8 cellular contexts compared by ENCODE assay signal in the genomic region with DNA sequence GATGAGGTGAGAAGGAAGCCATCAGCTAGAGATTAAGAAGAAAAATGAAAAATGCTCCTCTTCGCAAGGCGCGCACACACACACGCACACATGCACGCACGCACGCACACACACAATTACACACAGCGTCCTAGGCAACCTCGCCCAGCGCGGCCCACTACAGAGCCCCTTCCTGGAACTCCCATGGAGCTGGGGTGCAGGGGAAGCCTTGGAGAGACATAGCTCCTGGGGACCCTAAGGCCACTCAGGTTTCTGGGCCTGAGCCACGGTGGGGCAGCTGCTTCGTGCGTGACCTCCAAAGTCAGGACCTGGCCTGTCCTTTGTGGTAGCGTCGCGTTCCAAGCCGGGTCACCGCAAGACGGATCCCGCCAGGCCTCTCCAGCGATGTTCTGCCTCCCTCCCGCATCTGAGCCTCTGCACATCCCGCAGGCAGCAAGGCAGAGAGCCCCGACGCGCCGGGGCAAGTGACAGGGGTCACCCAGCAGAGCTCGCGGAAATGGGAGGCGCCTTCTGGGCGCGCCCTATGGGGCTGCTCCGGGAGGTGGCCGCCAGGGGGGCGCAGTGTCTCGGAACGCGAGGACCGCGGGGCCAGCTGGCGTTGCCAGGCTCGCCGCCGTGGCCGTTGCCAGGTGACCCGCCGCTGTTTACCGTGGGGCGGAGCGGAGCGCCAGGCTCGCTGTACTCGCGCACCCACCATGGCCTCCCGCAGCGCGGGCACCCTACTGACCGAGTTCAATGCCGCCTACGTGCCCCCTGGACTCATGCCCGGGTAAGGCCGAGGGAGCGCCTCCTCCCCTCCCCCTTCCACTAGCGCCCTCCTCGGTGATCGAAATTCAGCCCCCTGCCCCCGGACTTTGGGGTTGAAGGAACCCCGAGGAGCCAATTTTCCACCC.
DNase-seq lines count a peak whose midpoint lies in the region; ATAC-seq and TF ChIP-seq lines count a peak whose summit lies in the region.

No MANE protein-coding gene starts in this region.

- H3K79me2 ChIP-seq in Loucy (ENCODE audit: insufficient read depth, low read length) = no peaks in the 10 kb centered on the region

- no peaks in the 10 kb centered on the region for H3K36me3 ChIP-seq in Loucy (ENCODE audit: insufficient read depth, low read length)

- H3K4me3 ChIP-seq in Loucy (ENCODE audit: low read length, poor library complexity, severe bottlenecking) = peak overlapping the region; percentile 68

- no peaks in the 10 kb centered on the region for H3K9me3 ChIP-seq in Loucy (ENCODE audit: insufficient read depth, low read depth, low read length)

- H3K9me3 Mint-ChIP-seq in natural killer cell treated with Interleukin-12 subunit alpha and Interleukin-12 subunit beta and Interleukin-15 and Interleukin-18, amount 100 ng/mL, for 72 hours = no peaks in the 10 kb centered on the region

- no peaks in the 10 kb centered on the region for H3F3A ChIP-seq in Loucy (ENCODE audit: low read depth)

- peaks cover 28 to 49% of the 10 kb centered on the region in 2 donors for H3K27me3 Mint-ChIP-seq in natural killer cell treated with Interleukin-12 subunit alpha and Interleukin-12 subunit beta and Interleukin-15 and Interleukin-18, amount 100 ng/mL, for 72 hours

- no peak overlapping the region for H3K4me3 Mint-ChIP-seq in natural killer cell treated with Interleukin-12 subunit alpha and Interleukin-12 subunit beta and Interleukin-15 and Interleukin-18, amount 100 ng/mL, for 72 hours

- peak; percentile 94 for DNase-seq in COR-L47 (lab: John Stamatoyannopoulos, UW)
- peak; percentile 53 for DNase-seq in activated CD4-positive, alpha-beta T cell treated with anti-CD3 and anti-CD28 coated beads for 48 hours
- peak; percentile 59 for DNase-seq in natural killer cell treated with Interleukin-12 subunit alpha and Interleukin-12 subunit beta and Interleukin-15 and Interleukin-18, amount 100 ng/mL, for 72 hours (ENCODE audit: low spot score)
- no peak for DNase-seq in HCEC 1CT

- H4K20me1 ChIP-seq in Loucy (ENCODE audit: insufficient read depth, low read length, poor library complexity, severe bottlenecking) = no peaks in the 10 kb centered on the region

- H3K27ac Mint-ChIP-seq in natural killer cell treated with Interleukin-12 subunit alpha and Interleukin-12 subunit beta and Interleukin-15 and Interleukin-18, amount 100 ng/mL, for 72 hours = no peak overlapping the region

- peak; percentile 43 for TF ChIP-seq CTCF in Loucy (conservative IDR thresholded peaks at IDR 0.05; ENCODE audit: low read length)

- H2AFZ ChIP-seq in Loucy (ENCODE audit: low read length) = peak overlapping the region; percentile 51; the same call in 1 of the 2 replicates

- H3K27me3 ChIP-seq in Loucy (ENCODE audit: insufficient read depth, low read length, poor library complexity, severe bottlenecking) = no peaks in the 10 kb centered on the region

- peaks cover 0 to 5% of the 10 kb centered on the region in 2 donors for H3K4me1 Mint-ChIP-seq in natural killer cell treated with Interleukin-12 subunit alpha and Interleukin-12 subunit beta and Interleukin-15 and Interleukin-18, amount 100 ng/mL, for 72 hours (ENCODE audit: low read depth in 2 of 2)

- no peaks in the 10 kb centered on the region for H3K36me3 Mint-ChIP-seq in natural killer cell treated with Interleukin-12 subunit alpha and Interleukin-12 subunit beta and Interleukin-15 and Interleukin-18, amount 100 ng/mL, for 72 hours

- H3K9ac ChIP-seq in Loucy (ENCODE audit: low read depth, low read length, poor library complexity, severe bottlenecking) = peak overlapping the region; percentile 4

- no peaks in the 10 kb centered on the region for H3K9me2 ChIP-seq in Loucy (replicated peaks; ENCODE audit: low read depth, low read length)

- peak; percentile 53 for ATAC-seq in esophagus mucosa
- ATAC-seq in natural killer cell treated with Interleukin-12 subunit alpha and Interleukin-12 subunit beta and Interleukin-15 and Interleukin-18, amount 100 ng/mL, for 72 hours = peak; percentile 13 to 69
- ATAC-seq in HG02571 (IDR thresholded peaks at IDR 0.05; ENCODE audit: unreplicated experiment) = no peak
- no peak for ATAC-seq in GM21447 (IDR thresholded peaks at IDR 0.05; ENCODE audit: unreplicated experiment)

- H3K4me1 ChIP-seq in Loucy (ENCODE audit: insufficient read depth, low read length, poor library complexity, severe bottlenecking) = no peaks in the 10 kb centered on the region

- H3K4me2 ChIP-seq in Loucy (ENCODE audit: low read depth, low read length, poor library complexity, severe bottlenecking) = peak overlapping the region; percentile 76

Comparison
In these comparisons a context has a peak if more than half of its experiments do, and no peak if none do; other contexts are left out.
1. ATAC-seq: peak in esophagus mucosa (single experiment) and natural killer cell treated with Interleukin-12 subunit alpha and Interleukin-12 subunit beta and Interleukin-15 and Interleukin-18, amount 100 ng/mL, for 72 hours (2 of 2); none in HG02571 (single experiment) and GM21447 (single experiment).